Comparison of ENCODE assay signal across 8 cellular contexts in the genomic region with DNA sequence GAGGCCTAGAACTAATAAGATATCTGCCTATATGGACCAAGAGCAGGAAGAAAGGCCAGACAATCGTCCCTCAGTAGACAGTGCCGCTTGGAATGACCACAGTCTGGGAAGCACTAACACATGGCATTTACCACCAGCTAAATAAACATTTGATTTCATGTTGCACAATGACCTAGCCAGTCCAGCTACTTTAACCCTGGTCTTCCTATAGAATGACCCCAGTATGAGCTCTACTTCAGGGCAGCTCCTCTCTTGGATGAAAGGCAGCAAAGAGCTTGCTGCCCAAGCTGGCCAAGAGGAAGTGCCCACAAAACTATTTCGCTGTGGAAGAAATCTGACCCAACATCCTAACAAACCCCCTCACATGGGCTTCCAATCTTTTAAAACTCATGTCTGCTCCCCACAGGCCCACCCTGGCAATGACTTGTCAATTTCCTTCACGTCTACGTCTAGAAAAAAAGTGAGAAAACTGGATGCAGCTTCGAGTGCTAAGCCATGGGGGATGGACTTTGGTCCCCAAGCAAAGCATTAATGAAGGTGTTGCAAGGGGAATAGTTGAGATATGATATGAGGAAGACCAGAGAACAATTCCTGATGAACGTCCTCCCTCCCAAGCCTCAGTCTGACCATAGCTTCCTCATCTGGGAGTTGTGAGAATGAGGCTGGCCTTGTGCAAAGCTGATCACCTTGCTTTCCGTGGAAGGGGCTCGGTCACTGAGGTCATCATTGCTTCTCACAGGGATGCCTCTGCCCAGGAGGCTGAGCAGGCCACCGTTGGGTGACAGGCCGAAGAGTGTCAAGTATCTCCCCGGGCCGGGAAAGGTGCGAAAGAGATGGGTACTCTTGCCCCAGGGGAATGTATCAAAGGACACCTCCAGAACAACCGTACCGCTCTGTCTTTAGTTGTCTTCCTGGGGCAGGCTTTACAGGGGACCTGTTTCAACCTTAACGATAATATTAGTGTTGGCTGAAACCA. TPM values are rescaled to one million over a fixed set of nuclear protein-coding genes. Genes with fewer than 3 reads are reported as not detected.
DNase-seq lines count a peak whose midpoint lies in the region; ATAC-seq and TF ChIP-seq lines count a peak whose summit lies in the region.

No MANE protein-coding gene starts in this region.

- in situ Hi-C loops in astrocyte of the spinal cord (cut with HindIII; ENCODE audit: low sequenced_read_pairs) = no loop called here

- DNase-seq in GF-D8 (lab: John Stamatoyannopoulos, UW) (peak; percentile 12), astrocyte of the spinal cord (ENCODE audit: low read depth, low spot score) (no peak), left colon (peak in 1 of 2 donors; percentile 23), testis (no peak), NCI-H146 (lab: John Stamatoyannopoulos, UW) (no peak)

- ATAC-seq in HG03439 (IDR thresholded peaks at IDR 0.05; ENCODE audit: unreplicated experiment) (peak; percentile 6), left colon (peak; percentile 35), GM19328 (IDR thresholded peaks at IDR 0.05; ENCODE audit: unreplicated experiment) (no peak), HG03520 (IDR thresholded peaks at IDR 0.05; ENCODE audit: unreplicated experiment) (no peak)

- WGBS in testis, 2 donors = 36 to 41% methylated on average over 15 to 17 of the region's 17 CpGs

- TF ChIP-seq CTCF in astrocyte of the spinal cord (IDR thresholded peaks at IDR 0.05; ENCODE audit: low read depth, low read length) (no peak), testis (IDR thresholded peaks at IDR 0.05) (no peak)

- H3K36me3 ChIP-seq in testis (ENCODE audit: low read depth, missing control alignments) = no peaks in the 10 kb centered on the region

- no peaks in the 10 kb centered on the region for H3K27me3 ChIP-seq in testis

- intact Hi-C loops in left colon (cut with DNase I, micrococcal nuclease) (no loop called here), testis (cut with DNase I; ENCODE audit: low total_unique reads) (no loop called here)

- no peaks in the 10 kb centered on the region for H3K9me3 ChIP-seq in testis

- TF ChIP-seq POLR2A in testis (IDR thresholded peaks at IDR 0.05) = no peak

- peaks cover 7% of the 10 kb centered on the region for H3K4me1 ChIP-seq in testis

- peak overlapping the region; percentile 69 for H3K4me3 ChIP-seq in astrocyte of the spinal cord (ENCODE audit: low read depth, low read length)
- peak overlapping the region; percentile 69 for H3K4me3 ChIP-seq in testis

- H3K27ac ChIP-seq in testis = peak overlapping the region; percentile 8 to 22

RNA-seq across cellular contexts. Expression of a gene that starts 1.0 kb away (rescaled TPM):
- total RNA-seq in left colon (10 to 100 TPM; 43.0 to 56.3 TPM), testis (10 to 100 TPM; 13.0 to 15.7 TPM)
- 19.6 TPM for polyA plus RNA-seq in testis (ENCODE audit: insufficient read depth, low read depth, low replicate concordance)

RNA-seq across cellular contexts. Expression of a gene that starts 21.0 kb away (rescaled TPM):
- total RNA-seq in left colon (10 to 100 TPM; 72.3 to 82.0 TPM), testis (100 to 1,000 TPM; 127 to 157 TPM)
- 106 TPM for polyA plus RNA-seq in testis (ENCODE audit: insufficient read depth, low read depth, low replicate concordance)

RNA-seq across cellular contexts. Expression of a gene that starts 50.0 kb away (rescaled TPM):
- total RNA-seq in left colon (10 to 100 TPM; 68.1 to 75.4 TPM), testis (100 to 1,000 TPM in 1 of 2 donors, 10 to 100 TPM in 1; 52.2 to 150 TPM)
- polyA plus RNA-seq in testis (ENCODE audit: insufficient read depth, low read depth, low replicate concordance) = 166 TPM

Comparison
In these comparisons a context has a peak if more than half of its experiments do, and no peak if none do; other contexts are left out.
1. ATAC-seq: peak in HG03439 (single experiment) and left colon (single experiment); none in GM19328 (single experiment) and HG03520 (single experiment).